10 cellular contexts compared by ENCODE assay signal in genomic region chr5:107519900-107520354, GRCh38.
DNase-seq lines count a peak whose midpoint lies in the region; ATAC-seq and TF ChIP-seq lines count a peak whose summit lies in the region.
"Had no signal": no experiment of that assay in that cellular context is flagged by ENCODE, and none has a peak within 500 bp of the region (broad histone marks: within the 10 kb centered on the region; RNA-seq: fewer than 3 reads in every experiment).

No MANE protein-coding gene starts in this region.

- CTCF ChIA-PET in naive thymus-derived CD4-positive, alpha-beta T cell (lab: Charles Lee) = no interaction called here

- H3K36me3 Mint-ChIP-seq in naive thymus-derived CD4-positive, alpha-beta T cell = no peaks in the 10 kb centered on the region

- H3K9me3 Mint-ChIP-seq in naive thymus-derived CD4-positive, alpha-beta T cell = no peaks in the 10 kb centered on the region

- no peak overlapping the region for H3K4me3 Mint-ChIP-seq in naive thymus-derived CD4-positive, alpha-beta T cell

- ATAC-seq in GM18870 (IDR thresholded peaks at IDR 0.05; ENCODE audit: unreplicated experiment) (peak; percentile 62), GM18517 (IDR thresholded peaks at IDR 0.05; ENCODE audit: unreplicated experiment) (no peak), GM18909 (IDR thresholded peaks at IDR 0.05; ENCODE audit: poor library complexity, unreplicated experiment) (no peak), HG03520 (IDR thresholded peaks at IDR 0.05; ENCODE audit: unreplicated experiment) (no peak), GM21526 (IDR thresholded peaks at IDR 0.05; ENCODE audit: low FRiP score, unreplicated experiment) (no peak)
- peak; percentile 60 for ATAC-seq in naive thymus-derived CD4-positive, alpha-beta T cell

- TF ChIP-seq CTCF in cardiac fibroblast (IDR thresholded peaks at IDR 0.05; ENCODE audit: low read depth, low read length) = no peak

- H3K4me3 ChIP-seq in cardiac fibroblast (replicated peaks in 1 of 2; ENCODE audit: low read depth in 2 of 2, low read length in 2 of 2) = no peak overlapping the region
- no peak overlapping the region for H3K4me3 ChIP-seq in naive thymus-derived CD4-positive, alpha-beta T cell (ENCODE audit: low read length)

- POLR2A ChIA-PET in naive thymus-derived CD4-positive, alpha-beta T cell (lab: Charles Lee) = no interaction called here

- no peak overlapping the region for H3K27ac Mint-ChIP-seq in naive thymus-derived CD4-positive, alpha-beta T cell

- DNase-seq in HT1080 (ENCODE audit: low read depth) = peak; percentile 64
- DNase-seq in cardiac fibroblast (ENCODE audit: low read depth in 2 of 2) = peak; percentile 21 to 68
- DNase-seq in naive thymus-derived CD4-positive, alpha-beta T cell = no peak
- DNase-seq: KG1; stimulated activated CD4-positive, alpha-beta T cell treated with anti-CD3 and anti-CD28 coated beads, Interleukin-4, amount 100 ng/mL, for 4 hours had no signal

- H3K4me1 ChIP-seq in naive thymus-derived CD4-positive, alpha-beta T cell (ENCODE audit: control insufficient read depth in 2 of 2, insufficient read depth in 2 of 2, low read length in 2 of 2) = no peaks in the 10 kb centered on the region

- H3K36me3 ChIP-seq in naive thymus-derived CD4-positive, alpha-beta T cell (ENCODE audit: control insufficient read depth in 2 of 3, insufficient read depth in 3 of 3, low read length in 3 of 3) = no peaks in the 10 kb centered on the region

- H3K27ac ChIP-seq in naive thymus-derived CD4-positive, alpha-beta T cell (ENCODE audit: low read depth, low read length) = no peak overlapping the region

- peaks cover 0 to 7% (median 0%) of the 10 kb centered on the region in 7 donors for H3K4me1 Mint-ChIP-seq in naive thymus-derived CD4-positive, alpha-beta T cell

- H3K27me3 ChIP-seq in naive thymus-derived CD4-positive, alpha-beta T cell (ENCODE audit: control insufficient read depth in 2 of 2, insufficient read depth in 2 of 2, low read length in 2 of 2) = no peaks in the 10 kb centered on the region

- peaks cover 0 to 10% (median 0%) of the 10 kb centered on the region in 5 donors for H3K27me3 Mint-ChIP-seq in naive thymus-derived CD4-positive, alpha-beta T cell

- intact Hi-C loops in naive thymus-derived CD4-positive, alpha-beta T cell (cut with micrococcal nuclease) = no loop called here

- no peaks in the 10 kb centered on the region for H3K9me3 ChIP-seq in naive thymus-derived CD4-positive, alpha-beta T cell (ENCODE audit: control insufficient read depth in 2 of 3, low read length in 3 of 3)

Comparison
In these comparisons a context has a peak if more than half of its experiments do, and no peak if none do; other contexts are left out.
1. ATAC-seq: peak in GM18870 (single experiment) and naive thymus-derived CD4-positive, alpha-beta T cell (single experiment); none in GM18517 (single experiment), GM18909 (single experiment), HG03520 (single experiment) and GM21526 (single experiment).
2. DNase-seq: peak in HT1080 (single experiment) and cardiac fibroblast (2 of 2); none in naive thymus-derived CD4-positive, alpha-beta T cell (0 of 9).